ENCODE assay signal across 10 cellular contexts in the genomic region with DNA sequence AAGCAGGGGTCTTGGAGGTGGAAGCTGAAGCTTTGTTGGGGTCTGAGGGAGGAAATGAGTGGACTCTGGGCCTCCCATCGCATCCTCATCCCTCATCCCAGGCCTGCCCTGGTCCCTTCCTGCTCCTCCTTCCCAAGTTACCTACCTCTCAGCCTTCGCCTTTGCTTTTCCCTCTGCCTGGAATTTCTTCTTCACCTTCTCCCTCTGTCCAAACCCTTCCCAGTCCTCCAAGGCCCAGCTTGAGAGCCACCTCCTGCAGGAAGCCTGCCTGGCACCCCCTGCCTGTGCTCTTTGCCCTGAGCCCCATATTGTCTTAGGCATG. TPM values are rescaled to one million over a fixed set of nuclear protein-coding genes. Genes with fewer than 3 reads are reported as not detected.
DNase-seq lines count a peak whose midpoint lies in the region; ATAC-seq and TF ChIP-seq lines count a peak whose summit lies in the region.
"Had no signal": no experiment of that assay in that cellular context is flagged by ENCODE, and none has a peak within 500 bp of the region (broad histone marks: within the 10 kb centered on the region; RNA-seq: fewer than 3 reads in every experiment).

No MANE protein-coding gene starts in this region.

- H3K4me3 ChIP-seq in body of pancreas: no peak overlapping the region
- no peak overlapping the region for H3K4me3 ChIP-seq in osteoblast (ENCODE audit: insufficient read depth, low read length)
- H3K4me3 ChIP-seq in esophagus squamous epithelium: no peak overlapping the region
- H3K4me3 ChIP-seq: mucosa of descending colon had no signal

- no peaks in the 10 kb centered on the region for H3K79me2 ChIP-seq in osteoblast (ENCODE audit: insufficient read depth, low read length)

- no peaks in the 10 kb centered on the region for H4K20me1 ChIP-seq in osteoblast (ENCODE audit: insufficient read depth, low read length)

- H3K4me2 ChIP-seq in osteoblast (ENCODE audit: insufficient read depth, low read length): no peak overlapping the region

- H3K36me3 Mint-ChIP-seq in T-helper 1 cell treated with Interleukin-12 subunit alpha and Interleukin-12 subunit beta and Interleukin-4 antibody, amounts not matched to agents 30 μg/mL and 1 μg/mL, for 36 hours (ENCODE audit: low read depth): no peaks in the 10 kb centered on the region

- H3K4me3 Mint-ChIP-seq in T-helper 1 cell treated with Interleukin-12 subunit alpha and Interleukin-12 subunit beta and Interleukin-4 antibody, amounts not matched to agents 30 μg/mL and 1 μg/mL, for 36 hours: peak overlapping the region; percentile 64

- peaks cover 42% of the 10 kb centered on the region for H3K4me1 ChIP-seq in body of pancreas
- H3K4me1 ChIP-seq in osteoblast (ENCODE audit: insufficient read depth, low read length): peaks cover 5% of the 10 kb centered on the region
- H3K4me1 ChIP-seq in esophagus squamous epithelium: peaks cover 17 to 42% (median 24%) of the 10 kb centered on the region in 3 donors

- no peaks in the 10 kb centered on the region for H3K27me3 Mint-ChIP-seq in T-helper 1 cell treated with Interleukin-12 subunit alpha and Interleukin-12 subunit beta and Interleukin-4 antibody, amounts not matched to agents 30 μg/mL and 1 μg/mL, for 36 hours (ENCODE audit: low read depth)

- DNase-seq in T-helper 1 cell (no peak), body of pancreas (no peak), osteoblast (ENCODE audit: insufficient read length, low spot score, missing footprints) (peak; percentile 55), esophagus squamous epithelium (lab: John Stamatoyannopoulos, UW) (no peak), kidney glomerular epithelial cell (lab: John Stamatoyannopoulos, UW) (no peak)
- DNase-seq: 8988T; activated CD8-positive, alpha-beta memory T cell treated with anti-CD3 and anti-CD28 coated beads, Interleukin-2, amount 50 U/mL, for 4 hours had no signal

- TF ChIP-seq CTCF in body of pancreas (IDR thresholded peaks at IDR 0.05) (no peak), osteoblast (IDR thresholded peaks at IDR 0.05; ENCODE audit: extremely low read depth, low read depth, low read length) (no peak), esophagus squamous epithelium (IDR thresholded peaks at IDR 0.05) (no peak)

- H2AFZ ChIP-seq in osteoblast (ENCODE audit: low read length): no peak overlapping the region

- ATAC-seq in body of pancreas: no peak

- peak overlapping the region; percentile 36 for H3K27ac Mint-ChIP-seq in T-helper 1 cell treated with Interleukin-12 subunit alpha and Interleukin-12 subunit beta and Interleukin-4 antibody, amounts not matched to agents 30 μg/mL and 1 μg/mL, for 36 hours

- TF ChIP-seq POLR2A in body of pancreas (IDR thresholded peaks at IDR 0.05) (no peak), esophagus squamous epithelium (IDR thresholded peaks at IDR 0.05) (no peak)

- 85 to 95% methylated on average over 2 of the region's 2 CpGs for WGBS in body of pancreas, 2 donors
- 94% methylated on average over 2 of the region's 2 CpGs for WGBS in esophagus squamous epithelium, 2 donors

- peak overlapping the region; percentile 46 to 93 (median 82) for H3K27ac ChIP-seq in body of pancreas
- H3K27ac ChIP-seq in osteoblast (ENCODE audit: low read depth, low read length): no peak overlapping the region
- no peak overlapping the region for H3K27ac ChIP-seq in esophagus squamous epithelium

- intact Hi-C loops in body of pancreas (cut with DNase I): no loop called here
- intact Hi-C loops in esophagus squamous epithelium (cut with DNase I): no loop called here

- H3K9me3 ChIP-seq in body of pancreas (no peaks in the 10 kb centered on the region), osteoblast (ENCODE audit: low read depth, low read length) (no peaks in the 10 kb centered on the region), esophagus squamous epithelium (no peaks in the 10 kb centered on the region)
- H3K9me3 ChIP-seq: mucosa of descending colon had no signal

- peaks cover 8% of the 10 kb centered on the region for H3K4me1 Mint-ChIP-seq in T-helper 1 cell treated with Interleukin-12 subunit alpha and Interleukin-12 subunit beta and Interleukin-4 antibody, amounts not matched to agents 30 μg/mL and 1 μg/mL, for 36 hours (ENCODE audit: low read depth)

- H3K27me3 ChIP-seq in body of pancreas: no peaks in the 10 kb centered on the region
- no peaks in the 10 kb centered on the region for H3K27me3 ChIP-seq in osteoblast (ENCODE audit: insufficient read depth, low read length)
- H3K27me3 ChIP-seq in esophagus squamous epithelium: peaks cover 0 to 9% (median 0%) of the 10 kb centered on the region in 4 donors

- H3K36me3 ChIP-seq in body of pancreas (replicated peaks in 1 of 2; ENCODE audit: insufficient read depth in 1 of 2, low read depth in 2 of 2) (no peaks in the 10 kb centered on the region), osteoblast (ENCODE audit: insufficient read depth, low read length) (no peaks in the 10 kb centered on the region), esophagus squamous epithelium (no peaks in the 10 kb centered on the region)

- H3K9me3 Mint-ChIP-seq in T-helper 1 cell treated with Interleukin-12 subunit alpha and Interleukin-12 subunit beta and Interleukin-4 antibody, amounts not matched to agents 30 μg/mL and 1 μg/mL, for 36 hours: no peaks in the 10 kb centered on the region

RNA-seq across cellular contexts. Expression of a gene that starts 2.1 kb away (rescaled TPM):
- total RNA-seq in body of pancreas (10 to 100 TPM; 11.5 to 21.8 TPM), osteoblast (4.7 and 5.3 TPM in 2 replicates), esophagus squamous epithelium (10 to 100 TPM; 37.5 to 68.0 (median 47.0) TPM)

RNA-seq across cellular contexts. Expression of a gene that starts 7.7 kb away (rescaled TPM):
- total RNA-seq in body of pancreas (not detected), osteoblast (not detected in 2 replicates), esophagus squamous epithelium (not detected)
- total RNA-seq: LHCN-M2 had no signal

RNA-seq across cellular contexts. Expression of a gene that starts 18.7 kb away (rescaled TPM):
- 10 to 100 TPM in 1 of 2 donors, 1 to 10 TPM in 1; 7.0 to 16.2 TPM for total RNA-seq in body of pancreas
- under 0.01 and 0.29 TPM in 2 replicates for total RNA-seq in osteoblast
- total RNA-seq in esophagus squamous epithelium: under 1 TPM in 1 of 4 donors, not detected in 3; 0.44 TPM

RNA-seq across cellular contexts. Expression of a gene that starts 25.1 kb away (rescaled TPM):
- total RNA-seq in body of pancreas (100 to 1,000 TPM; 209 to 264 TPM), osteoblast (146 and 158 TPM in 2 replicates), esophagus squamous epithelium (100 to 1,000 TPM; 206 to 260 (median 254) TPM)

RNA-seq across cellular contexts. Expression of a gene that starts 42.6 kb away (rescaled TPM):
- total RNA-seq in body of pancreas (not detected), osteoblast (not detected in 2 replicates), esophagus squamous epithelium (100 to 1,000 TPM in 3 of 4 donors, 10 to 100 TPM in 1; 62.6 to 181 (median 120) TPM)
- total RNA-seq: LHCN-M2 had no signal

Comparison
In these comparisons a context has a peak if more than half of its experiments do, and no peak if none do; other contexts are left out.
1. H3K27ac ChIP-seq: peak in body of pancreas (4 of 4); none in osteoblast (single experiment) and esophagus squamous epithelium (0 of 4).